ENCODE assay signal across 8 cellular contexts in genomic region chr12:88142610-88142991, GRCh38. TPM values are rescaled to one million over a fixed set of nuclear protein-coding genes. Genes with fewer than 3 reads are reported as not detected.
A peak's percentile ranks its signal among the peaks of the same experiment; 100 is the strongest.
DNase-seq lines count a peak whose midpoint lies in the region; ATAC-seq and TF ChIP-seq lines count a peak whose summit lies in the region.

No MANE protein-coding gene starts in this region.

- H3K27ac Mint-ChIP-seq in stimulated activated naive CD8-positive, alpha-beta T cell treated with anti-CD3 and anti-CD28 coated beads, Interleukin-15, Interleukin-2, amounts not matched to agents 100 ng/mL and 50 ng/mL, for 24 hours = peak overlapping the region; percentile 91
- peak overlapping the region; percentile 93 for H3K27ac Mint-ChIP-seq in activated CD4-positive, alpha-beta T cell treated with anti-CD3 and anti-CD28 coated beads, Interleukin-2, amount 10 ng/mL, durations not matched to agents 7 days and 5 days
- peak overlapping the region; percentile 22 to 90 (median 83) for H3K27ac Mint-ChIP-seq in nephron

- H3K4me1 Mint-ChIP-seq in stimulated activated naive CD8-positive, alpha-beta T cell treated with anti-CD3 and anti-CD28 coated beads, Interleukin-15, Interleukin-2, amounts not matched to agents 100 ng/mL and 50 ng/mL, for 24 hours (ENCODE audit: low read depth) = peaks cover 50% of the 10 kb centered on the region
- H3K4me1 Mint-ChIP-seq in activated CD4-positive, alpha-beta T cell treated with anti-CD3 and anti-CD28 coated beads, Interleukin-2, amount 10 ng/mL, durations not matched to agents 7 days and 5 days = peaks cover 32% of the 10 kb centered on the region
- peaks cover 25% of the 10 kb centered on the region for H3K4me1 Mint-ChIP-seq in nephron

- H3K4me3 ChIP-seq in epithelial cell of proximal tubule (ENCODE audit: low read depth, low read length) = peak overlapping the region; percentile 90

- H3K9me3 Mint-ChIP-seq in stimulated activated naive CD8-positive, alpha-beta T cell treated with anti-CD3 and anti-CD28 coated beads, Interleukin-15, Interleukin-2, amounts not matched to agents 100 ng/mL and 50 ng/mL, for 24 hours = no peaks in the 10 kb centered on the region
- no peaks in the 10 kb centered on the region for H3K9me3 Mint-ChIP-seq in activated CD4-positive, alpha-beta T cell treated with anti-CD3 and anti-CD28 coated beads, Interleukin-2, amount 10 ng/mL, durations not matched to agents 7 days and 5 days
- H3K9me3 Mint-ChIP-seq in nephron = no peaks in the 10 kb centered on the region

- POLR2A ChIA-PET in activated CD4-positive, alpha-beta T cell treated with anti-CD3 and anti-CD28 coated beads, Interleukin-2, amount 10 ng/mL, durations not matched to agents 7 days and 5 days (lab: Charles Lee) = no interaction called here

- peak overlapping the region; percentile 95 for H3K4me3 Mint-ChIP-seq in stimulated activated naive CD8-positive, alpha-beta T cell treated with anti-CD3 and anti-CD28 coated beads, Interleukin-15, Interleukin-2, amounts not matched to agents 100 ng/mL and 50 ng/mL, for 24 hours
- H3K4me3 Mint-ChIP-seq in activated CD4-positive, alpha-beta T cell treated with anti-CD3 and anti-CD28 coated beads, Interleukin-2, amount 10 ng/mL, durations not matched to agents 7 days and 5 days = peak overlapping the region; percentile 88
- H3K4me3 Mint-ChIP-seq in nephron = peak overlapping the region; percentile 88 to 90 (median 89)

- CTCF ChIA-PET in activated CD4-positive, alpha-beta T cell treated with anti-CD3 and anti-CD28 coated beads, Interleukin-2, amount 10 ng/mL, durations not matched to agents 7 days and 5 days (lab: Charles Lee) = interaction anchor here (0.9 to 1.9 kb wide), 3 partner anchors 11 to 26 kb away, joined by 3 to 6 read pairs (median 4); no protein-coding TSS in a partner anchor

- H3K27me3 Mint-ChIP-seq in stimulated activated naive CD8-positive, alpha-beta T cell treated with anti-CD3 and anti-CD28 coated beads, Interleukin-15, Interleukin-2, amounts not matched to agents 100 ng/mL and 50 ng/mL, for 24 hours = no peaks in the 10 kb centered on the region
- no peaks in the 10 kb centered on the region for H3K27me3 Mint-ChIP-seq in activated CD4-positive, alpha-beta T cell treated with anti-CD3 and anti-CD28 coated beads, Interleukin-2, amount 10 ng/mL, durations not matched to agents 7 days and 5 days
- H3K27me3 Mint-ChIP-seq in nephron (ENCODE audit: low read depth) = no peaks in the 10 kb centered on the region

- H3K36me3 Mint-ChIP-seq in stimulated activated naive CD8-positive, alpha-beta T cell treated with anti-CD3 and anti-CD28 coated beads, Interleukin-15, Interleukin-2, amounts not matched to agents 100 ng/mL and 50 ng/mL, for 24 hours (ENCODE audit: low read depth) = peaks cover 24% of the 10 kb centered on the region
- peaks cover 11% of the 10 kb centered on the region for H3K36me3 Mint-ChIP-seq in activated CD4-positive, alpha-beta T cell treated with anti-CD3 and anti-CD28 coated beads, Interleukin-2, amount 10 ng/mL, durations not matched to agents 7 days and 5 days (ENCODE audit: low read depth)
- peaks cover 19% of the 10 kb centered on the region for H3K36me3 Mint-ChIP-seq in nephron (ENCODE audit: low read depth)

- DNase-seq in stimulated activated naive CD8-positive, alpha-beta T cell treated with anti-CD3 and anti-CD28 coated beads, Interleukin-15, Interleukin-2, amounts not matched to agents 100 U/mL and 50 U/mL, for 24 hours = no peak
- DNase-seq in HuH-7 (ENCODE audit: low spot score) = peak; percentile 1
- no peak for DNase-seq in activated CD4-positive, alpha-beta T cell treated with anti-CD3 and anti-CD28 coated beads, Interleukin-2, amount 10 ng/mL, durations not matched to agents 7 days and 5 days
- DNase-seq in epithelial cell of proximal tubule (ENCODE audit: low read depth) = no peak
- DNase-seq in ureter (ENCODE audit: low spot score) = peak; percentile 45
- no peak for DNase-seq in omental fat pad (ENCODE audit: low spot score)

- no peak for ATAC-seq in stimulated activated naive CD8-positive, alpha-beta T cell treated with anti-CD3 and anti-CD28 coated beads, Interleukin-15, Interleukin-2, amounts not matched to agents 100 U/mL and 50 U/mL, for 24 hours
- ATAC-seq in omental fat pad (ENCODE audit: low FRiP score) = no peak

- TF ChIP-seq CTCF in epithelial cell of proximal tubule (conservative IDR thresholded peaks at IDR 0.05; ENCODE audit: low read depth, low read length) (no peak), nephron (IDR thresholded peaks at IDR 0.05; ENCODE audit: unreplicated experiment in 3 of 3) (no peak), omental fat pad (IDR thresholded peaks at IDR 0.05) (no peak)

RNA-seq across cellular contexts. Expression of gene TMTC3, which starts 0.5 kb away (rescaled TPM):
- total RNA-seq in activated CD4-positive, alpha-beta T cell treated with anti-CD3 and anti-CD28 coated beads, Interleukin-2, amount 10 ng/mL, durations not matched to agents 7 days and 5 days = 1 to 10 TPM; 6.1 to 6.4 TPM
- total RNA-seq in epithelial cell of proximal tubule (11.6 and 16.1 TPM in 2 replicates), ureter (24.6 TPM), omental fat pad (10 to 100 TPM; 10.2 to 22.0 (median 19.1) TPM)

RNA-seq across cellular contexts. Expression of gene CEP290, which starts 0.7 kb away (rescaled TPM):
- 10 to 100 TPM; 10.9 to 12.2 TPM for total RNA-seq in activated CD4-positive, alpha-beta T cell treated with anti-CD3 and anti-CD28 coated beads, Interleukin-2, amount 10 ng/mL, durations not matched to agents 7 days and 5 days
- total RNA-seq in epithelial cell of proximal tubule (7.0 and 8.8 TPM in 2 replicates), ureter (24.3 TPM), omental fat pad (10 to 100 TPM; 11.3 to 18.9 (median 14.7) TPM)

Comparison
In these comparisons a context has a peak if more than half of its experiments do, and no peak if none do; other contexts are left out.
1. DNase-seq: peak in HuH-7 (single experiment) and ureter (single experiment); none in stimulated activated naive CD8-positive, alpha-beta T cell treated with anti-CD3 and anti-CD28 coated beads, Interleukin-15, Interleukin-2, amounts not matched to agents 100 U/mL and 50 U/mL, for 24 hours (single experiment), activated CD4-positive, alpha-beta T cell treated with anti-CD3 and anti-CD28 coated beads, Interleukin-2, amount 10 ng/mL, durations not matched to agents 7 days and 5 days (single experiment), epithelial cell of proximal tubule (single experiment) and omental fat pad (single experiment).
2. Peak in every context shown above with its lines, with median percentiles within 50 percentile points of each other: H3K27ac Mint-ChIP-seq and H3K4me3 Mint-ChIP-seq.